9 cellular contexts compared by ENCODE assay signal in genomic region chr2:216372761-216373291, GRCh38. TPM values are rescaled to one million over a fixed set of nuclear protein-coding genes. Genes with fewer than 3 reads are reported as not detected.
A peak's percentile ranks its signal among the peaks of the same experiment; 100 is the strongest.
DNase-seq lines count a peak whose midpoint lies in the region; ATAC-seq and TF ChIP-seq lines count a peak whose summit lies in the region.
"Had no signal": no experiment of that assay in that cellular context is flagged by ENCODE, and none has a peak within 500 bp of the region (broad histone marks: within the 10 kb centered on the region; RNA-seq: fewer than 3 reads in every experiment).

No MANE protein-coding gene starts in this region.

- H3K4me3 ChIP-seq in AG04449 (ENCODE audit: low read depth, low read length) (peak overlapping the region; percentile 75), astrocyte of the cerebellum (ENCODE audit: low read depth, low read length) (peak overlapping the region; percentile 46), iPS-18a (ENCODE audit: low read length) (peak overlapping the region; percentile 48), left lung (no peak overlapping the region)
- H3K4me3 ChIP-seq: uterus had no signal

- POLR2A ChIA-PET in AG04449 (lab: Yijun Ruan, JAX) = interaction anchor here (0.6 to 2.1 kb wide), 15 partner anchors 10 to 178 kb away, joined by 3 to 13 read pairs (median 5); partner anchors contain the start of genes RPL37A and SMARCAL1

- H3K27ac ChIP-seq in iPS-18a (ENCODE audit: low read length) (no peak overlapping the region), left lung (no peak overlapping the region)
- H3K27ac ChIP-seq: uterus had no signal

- H3K27me3 ChIP-seq in iPS-18a (ENCODE audit: control insufficient read depth, insufficient read depth, low read length) = peaks cover 33% of the 10 kb centered on the region
- peaks cover 44 to 78% of the 10 kb centered on the region in 2 donors for H3K27me3 ChIP-seq in left lung
- H3K27me3 ChIP-seq: uterus had no signal

- intact Hi-C loops in left lung (cut with DNase I) = no loop called here

- DNase-seq in AG04449 (ENCODE audit: low read depth, low spot score) = peak; percentile 84
- DNase-seq in HS-5 (ENCODE audit: low read depth) = peak; percentile 97
- no peak for DNase-seq in astrocyte of the cerebellum (ENCODE audit: low read depth)
- DNase-seq in stimulated activated naive CD4-positive, alpha-beta T cell (lab: John Stamatoyannopoulos, UW) = no peak
- no peak for DNase-seq in COLO829 (ENCODE audit: low spot score)
- DNase-seq in left lung = no peak
- DNase-seq in ecto neural progenitor cell (ENCODE audit: low spot score) = no peak

- TF ChIP-seq CTCF in AG04449 (IDR thresholded peaks at IDR 0.05; ENCODE audit: insufficient read depth, low read length, missing control alignments) (no peak), astrocyte of the cerebellum (IDR thresholded peaks at IDR 0.05; ENCODE audit: low read depth, low read length, missing control alignments) (no peak), left lung (IDR thresholded peaks at IDR 0.05) (no peak)

- no peak for ATAC-seq in left lung

- in situ Hi-C loops in astrocyte of the cerebellum (cut with HindIII; ENCODE audit: low sequenced_read_pairs) = no loop called here

- H3K4me1 ChIP-seq in iPS-18a (ENCODE audit: control insufficient read depth, low read depth, low read length) (peaks cover 6% of the 10 kb centered on the region), left lung (peaks cover 11 to 14% of the 10 kb centered on the region in 2 donors)

- H3K9ac ChIP-seq in iPS-18a (ENCODE audit: low read length) = no peak overlapping the region

- CTCF ChIA-PET in AG04449 (lab: Yijun Ruan, JAX) = interaction anchor here (2.0 to 3.1 kb wide), 2 partner anchors 10 to 32 kb away, joined by 6 to 9 read pairs; no protein-coding TSS in a partner anchor

- no peaks in the 10 kb centered on the region for H3K36me3 ChIP-seq in iPS-18a (ENCODE audit: control insufficient read depth, low read depth, low read length)
- H3K36me3 ChIP-seq in left lung = no peaks in the 10 kb centered on the region
- H3K36me3 ChIP-seq: uterus had no signal

- no peaks in the 10 kb centered on the region for H3K9me3 ChIP-seq in iPS-18a (ENCODE audit: control insufficient read depth, low read depth, low read length)
- no peaks in the 10 kb centered on the region for H3K9me3 ChIP-seq in left lung
- H3K9me3 ChIP-seq: uterus had no signal

RNA-seq across cellular contexts. Expression of gene MARCHF4, which starts 0.5 kb away (rescaled TPM):
- total RNA-seq in left lung = under 1 TPM in 1 of 2 donors, not detected in 1; 0.15 TPM

RNA-seq across cellular contexts. Expression of gene SMARCAL1, which starts 39.5 kb away (rescaled TPM):
- 10 to 100 TPM; 18.1 to 19.6 TPM for total RNA-seq in left lung

Comparison
In these comparisons a context has a peak if more than half of its experiments do, and no peak if none do; other contexts are left out.
1. DNase-seq: peak in AG04449 (single experiment) and HS-5 (single experiment); none in astrocyte of the cerebellum (single experiment), stimulated activated naive CD4-positive, alpha-beta T cell (0 of 6), COLO829 (single experiment), left lung (0 of 2) and ecto neural progenitor cell (single experiment).
2. H3K4me3 ChIP-seq: peak in AG04449 (single experiment), astrocyte of the cerebellum (single experiment) and iPS-18a (single experiment); none in left lung (0 of 2).